ENCODE assay signal across 8 cellular contexts in the genomic region with DNA sequence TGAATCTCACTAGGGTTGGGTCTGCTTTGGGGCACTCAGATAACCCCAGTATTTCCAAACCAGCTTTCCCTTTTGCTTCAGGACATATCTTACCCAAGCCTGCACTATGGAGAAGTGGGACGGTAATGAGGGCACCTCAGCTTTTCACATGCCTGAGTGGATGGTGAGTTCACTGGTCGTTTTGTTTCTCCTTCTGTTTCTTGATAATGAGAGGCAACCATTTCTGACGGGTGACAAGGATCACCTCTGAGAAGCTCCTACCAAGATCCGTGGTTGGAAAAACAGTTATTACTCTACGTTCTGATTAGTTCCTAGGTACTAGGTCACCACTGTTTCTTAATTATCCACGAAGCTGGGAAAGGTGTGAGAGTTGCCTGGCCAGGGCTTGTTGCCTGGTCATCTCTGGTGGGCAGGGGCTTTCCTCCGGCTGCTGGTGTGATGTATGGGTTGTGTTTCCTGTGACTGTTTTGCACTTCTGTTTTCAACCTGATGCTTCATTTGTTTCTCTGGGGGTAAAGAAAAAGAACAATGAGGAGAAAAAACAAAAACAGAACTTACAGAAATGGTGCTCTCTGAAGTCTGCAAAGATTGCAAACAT.
A peak's percentile ranks its signal among the peaks of the same experiment; 100 is the strongest.
DNase-seq lines count a peak whose midpoint lies in the region; ATAC-seq and TF ChIP-seq lines count a peak whose summit lies in the region.

No MANE protein-coding gene starts in this region.

- peak overlapping the region; percentile 47 for H3K4me3 ChIP-seq in muscle layer of duodenum (ENCODE audit: low read depth in 1 of 2, low read length in 2 of 2)

- H3K27ac Mint-ChIP-seq in T-helper 17 cell (peak overlapping the region; percentile 65), glutamatergic neuron (ENCODE audit: unreplicated experiment) (no peak overlapping the region)

- H3K27ac ChIP-seq in muscle layer of duodenum (ENCODE audit: low read length): peak overlapping the region; percentile 59

- peaks cover 2% of the 10 kb centered on the region for H3K36me3 Mint-ChIP-seq in T-helper 17 cell (ENCODE audit: low read depth)
- no peaks in the 10 kb centered on the region for H3K36me3 Mint-ChIP-seq in glutamatergic neuron (ENCODE audit: unreplicated experiment)

- no peaks in the 10 kb centered on the region for H3K36me3 ChIP-seq in muscle layer of duodenum (ENCODE audit: control insufficient read depth in 1 of 2, insufficient read depth in 2 of 2, low read length in 2 of 2)

- DNase-seq in GM13977 (ENCODE audit: low spot score) (peak; percentile 31), T-helper 17 cell (no peak), glutamatergic neuron (no peak), GM19238 (ENCODE audit: insufficient read length, low spot score) (no peak), HuH-7.5 (ENCODE audit: low spot score) (no peak)

- no peaks in the 10 kb centered on the region for H3K9me3 ChIP-seq in T-helper 17 cell (ENCODE audit: control insufficient read depth, low read length, poor library complexity, severe bottlenecking)
- no peaks in the 10 kb centered on the region for H3K9me3 ChIP-seq in muscle layer of duodenum (ENCODE audit: control insufficient read depth in 1 of 2, low read length in 2 of 2)

- no peaks in the 10 kb centered on the region for H3K9me3 Mint-ChIP-seq in glutamatergic neuron (ENCODE audit: unreplicated experiment)

- no peaks in the 10 kb centered on the region for H3K27me3 ChIP-seq in muscle layer of duodenum (ENCODE audit: low read depth, low read length)

- peak; percentile 39 for ATAC-seq in GM21619 (IDR thresholded peaks at IDR 0.05; ENCODE audit: unreplicated experiment)
- ATAC-seq in T-helper 17 cell: peak; percentile 10
- no peak for ATAC-seq in HG02970 (IDR thresholded peaks at IDR 0.05; ENCODE audit: low FRiP score, unreplicated experiment)

- H3K27me3 Mint-ChIP-seq in T-helper 17 cell (no peaks in the 10 kb centered on the region), glutamatergic neuron (ENCODE audit: unreplicated experiment) (peaks cover 2% of the 10 kb centered on the region)

- H3K4me1 Mint-ChIP-seq in T-helper 17 cell (peaks cover 15% of the 10 kb centered on the region), glutamatergic neuron (ENCODE audit: low read depth, unreplicated experiment) (peaks cover 10% of the 10 kb centered on the region)

- peaks cover 0 to 10% of the 10 kb centered on the region in 2 donors for H3K4me1 ChIP-seq in muscle layer of duodenum (ENCODE audit: control insufficient read depth in 1 of 2, insufficient read depth in 2 of 2, low read length in 2 of 2)

- H3K4me3 Mint-ChIP-seq in T-helper 17 cell (peak overlapping the region; percentile 81), glutamatergic neuron (ENCODE audit: unreplicated experiment) (no peak overlapping the region)

- in situ Hi-C loops in GM13977 (cut with MboI; ENCODE audit: low pct_unique_long_range_greater_than_20kb, low sequenced_read_pairs, unreplicated experiment): loop anchor here (25.0 kb wide), 3 partner anchors 94 to 644 kb away; no protein-coding TSS in a partner anchor

- TF ChIP-seq CTCF in GM13977 (IDR thresholded peaks at IDR 0.05; ENCODE audit: extremely low read depth, insufficient read depth, missing control alignments) (no peak), glutamatergic neuron (IDR thresholded peaks at IDR 0.05; ENCODE audit: partially characterized antibody, unreplicated experiment) (no peak)
